Comparison of ENCODE assay signal across 9 cellular contexts in genomic region chr6:52503344-52503747, GRCh38.
DNase-seq lines count a peak whose midpoint lies in the region; ATAC-seq and TF ChIP-seq lines count a peak whose summit lies in the region.
"Had no signal": no experiment of that assay in that cellular context is flagged by ENCODE, and none has a peak within 500 bp of the region (broad histone marks: within the 10 kb centered on the region; RNA-seq: fewer than 3 reads in every experiment).

No MANE protein-coding gene starts in this region.

- H2AFZ ChIP-seq in KMS-11 (ENCODE audit: low read depth): no peak overlapping the region
- H2AFZ ChIP-seq in mammary epithelial cell (ENCODE audit: low read depth, low read length): no peak overlapping the region
- H2AFZ ChIP-seq in mesenchymal stem cell (ENCODE audit: low read depth, low read length): no peak overlapping the region

- H3K9me3 Mint-ChIP-seq in activated naive CD4-positive, alpha-beta T cell treated with anti-CD3 and anti-CD28 coated beads for 36 hours: no peaks in the 10 kb centered on the region

- 45% methylated on average over 4 of the region's 5 CpGs for WGBS in mammary epithelial cell (ENCODE audit: low coverage, missing lambda C conversion rate)
- 66% methylated on average over 3 of the region's 5 CpGs for WGBS in mesenchymal stem cell

- H2BK5ac ChIP-seq in mesenchymal stem cell (ENCODE audit: low read depth, low read length, poor library complexity, severe bottlenecking): peak overlapping the region; percentile 36

- no peak overlapping the region for H2BK15ac ChIP-seq in mesenchymal stem cell (ENCODE audit: low read depth, poor library complexity, severe bottlenecking)

- peak overlapping the region; percentile 58 for H4K8ac ChIP-seq in mesenchymal stem cell (ENCODE audit: low read length)

- H3K79me2 ChIP-seq in KMS-11 (ENCODE audit: insufficient read depth, low read depth) (peaks cover 3% of the 10 kb centered on the region; the same call in 1 of the 2 replicates), mammary epithelial cell (ENCODE audit: insufficient read depth, low read length) (no peaks in the 10 kb centered on the region)

- peak overlapping the region; percentile 87 for H2AK5ac ChIP-seq in mesenchymal stem cell (ENCODE audit: low read length, severe bottlenecking)

- H2BK120ac ChIP-seq in mesenchymal stem cell (ENCODE audit: low read depth, low read length): no peak overlapping the region

- H3K27me3 ChIP-seq in BJ (ENCODE audit: control insufficient read depth, insufficient read depth, low read length) (no peaks in the 10 kb centered on the region), KMS-11 (ENCODE audit: insufficient read depth, low read depth) (no peaks in the 10 kb centered on the region), mammary epithelial cell (ENCODE audit: insufficient read depth, low read length) (no peaks in the 10 kb centered on the region), mesenchymal stem cell (ENCODE audit: control insufficient read depth in 1 of 2, insufficient read depth in 1 of 2, low read length in 2 of 2) (no peaks in the 10 kb centered on the region)

- H3K4me3 Mint-ChIP-seq in activated naive CD4-positive, alpha-beta T cell treated with anti-CD3 and anti-CD28 coated beads for 36 hours: no peak overlapping the region

- H3K4me1 Mint-ChIP-seq in activated naive CD4-positive, alpha-beta T cell treated with anti-CD3 and anti-CD28 coated beads for 36 hours (ENCODE audit: low read depth): no peaks in the 10 kb centered on the region

- peak overlapping the region; percentile 86 for H3K27ac ChIP-seq in KMS-11
- H3K27ac ChIP-seq in mammary epithelial cell (ENCODE audit: insufficient read depth, low read depth, low read length): peak overlapping the region; percentile 73
- peak overlapping the region; percentile 80 for H3K27ac ChIP-seq in mesenchymal stem cell (ENCODE audit: low read length, poor library complexity, severe bottlenecking)

- POLR2A ChIA-PET in BJ (lab: Charles Lee): no interaction called here

- H3K14ac ChIP-seq in mesenchymal stem cell (ENCODE audit: low read length in 2 of 2): no peak overlapping the region

- dilution Hi-C loops in mammary epithelial cell (cut with HindIII; ENCODE audit: low sequenced_read_pairs): no loop called here

- peak overlapping the region in 1 of 2 experiments; percentile 71 for H3K4ac ChIP-seq in mesenchymal stem cell (ENCODE audit: low read depth in 1 of 2, low read length in 2 of 2)

- in situ Hi-C loops in mammary epithelial cell (cut with MboI; ENCODE audit: low sequenced_read_pairs in 2 of 2): no loop called here

- TF ChIP-seq CTCF in BJ (IDR thresholded peaks at IDR 0.05; ENCODE audit: insufficient read depth, low read depth, low read length) (0 out of 2 replicates have a peak, but pooled peaks have one; percentile 8), KMS-11 (conservative IDR thresholded peaks at IDR 0.05; ENCODE audit: low read depth, low read length) (no peak; the same call in none of the 2 replicates), mammary epithelial cell (conservative IDR thresholded peaks at IDR 0.05 in 1 of 2, IDR thresholded peaks at IDR 0.05 in 1 of 2; ENCODE audit: extremely low read depth in 1 of 2, insufficient read depth in 1 of 2, low read depth in 1 of 2, low read length in 2 of 2) (no peak)

- H3K4me3 ChIP-seq in BJ (ENCODE audit: low read depth, low read length): no peak overlapping the region
- no peak overlapping the region for H3K4me3 ChIP-seq in KMS-11 (IDR thresholded peaks at IDR 0.05; ENCODE audit: insufficient read depth, low read depth, low read length)
- no peak overlapping the region for H3K4me3 ChIP-seq in mammary epithelial cell (replicated peaks in 1 of 3; ENCODE audit: insufficient read depth in 1 of 3, low read depth in 2 of 3, low read length in 3 of 3)
- no peak overlapping the region for H3K4me3 ChIP-seq in mesenchymal stem cell (ENCODE audit: insufficient read depth in 1 of 2, low read depth in 1 of 2, low read length in 2 of 2)

- DNase-seq in BJ (ENCODE audit: low read depth) (no peak), mammary epithelial cell (no peak), mesenchymal stem cell (peak; percentile 65), NCI-H524 treated with DMSO at 0.1 percent for 48 hours (lab: John Stamatoyannopoulos, UW) (no peak)
- no peak for DNase-seq in activated CD4-positive, alpha-beta T cell treated with anti-CD3 and anti-CD28 coated beads, Interleukin-2, amount 50 U/mL, for 48 hours
- DNase-seq in activated naive CD4-positive, alpha-beta T cell treated with anti-CD3 and anti-CD28 coated beads for 36 hours: no peak
- DNase-seq: activated T-cell treated with anti-CD3 and anti-CD28 coated beads, Interleukin-2, amount 50 U/mL, for 48 hours had no signal

- H2BK12ac ChIP-seq in mesenchymal stem cell (ENCODE audit: low read length in 2 of 2): peak overlapping the region in 1 of 2 experiments; percentile 7

- H3K4me2 ChIP-seq in KMS-11 (peak overlapping the region; percentile 74), mammary epithelial cell (ENCODE audit: insufficient read depth, low read depth, low read length) (peak overlapping the region; percentile 68), mesenchymal stem cell (ENCODE audit: low read length, poor library complexity, severe bottlenecking) (no peak overlapping the region)

- CTCF ChIA-PET in BJ (lab: Yijun Ruan, JAX) (no interaction called here), mammary epithelial cell (lab: Charles Lee; ENCODE audit: low non-redundant PET) (interaction anchor here (1.0 kb wide), 1 partner anchor 12 kb away, joined by 14 read pairs; no protein-coding TSS in a partner anchor)
- CTCF ChIA-PET in activated naive CD4-positive, alpha-beta T cell treated with anti-CD3 and anti-CD28 coated beads for 36 hours (lab: Charles Lee): no interaction called here

- H3K18ac ChIP-seq in mesenchymal stem cell (ENCODE audit: low read depth in 1 of 2, low read length in 2 of 2): peak overlapping the region; percentile 70 to 95

- H3K9me3 ChIP-seq in mammary epithelial cell (replicated peaks; ENCODE audit: insufficient read depth, low read length): no peaks in the 10 kb centered on the region
- H3K9me3 ChIP-seq in mesenchymal stem cell (ENCODE audit: control insufficient read depth, low read length): no peaks in the 10 kb centered on the region

- no peak overlapping the region for H3K27ac Mint-ChIP-seq in activated naive CD4-positive, alpha-beta T cell treated with anti-CD3 and anti-CD28 coated beads for 36 hours

- H3K36me3 ChIP-seq in BJ (ENCODE audit: control insufficient read depth, insufficient read depth, low read length) (peaks cover 55% of the 10 kb centered on the region), KMS-11 (ENCODE audit: insufficient read depth) (no peaks in the 10 kb centered on the region), mammary epithelial cell (ENCODE audit: insufficient read depth, low read length) (peaks cover 5% of the 10 kb centered on the region), mesenchymal stem cell (ENCODE audit: control insufficient read depth in 1 of 2, insufficient read depth in 2 of 2, low read depth in 1 of 2, low read length in 2 of 2) (peaks cover 85 to 93% of the 10 kb centered on the region in 2 experiments)

- H3K9ac ChIP-seq in KMS-11: peak overlapping the region; percentile 49
- H3K9ac ChIP-seq in mammary epithelial cell (ENCODE audit: insufficient read depth, low read length): peak overlapping the region; percentile 57
- peak overlapping the region; percentile 61 for H3K9ac ChIP-seq in mesenchymal stem cell (ENCODE audit: low read length)

- no peaks in the 10 kb centered on the region for H3K27me3 Mint-ChIP-seq in activated naive CD4-positive, alpha-beta T cell treated with anti-CD3 and anti-CD28 coated beads for 36 hours (ENCODE audit: low read depth)

- BruUV-seq in mammary epithelial cell (replicated peaks; lab: Mats Ljungman, UMichigan): no TSS peak

- peaks cover 41% of the 10 kb centered on the region for H3K79me1 ChIP-seq in mesenchymal stem cell (replicated peaks; ENCODE audit: low read length, poor library complexity, severe bottlenecking)

- ATAC-seq in GM21737 (IDR thresholded peaks at IDR 0.05; ENCODE audit: unreplicated experiment): no peak

- H3K4me1 ChIP-seq in KMS-11 (ENCODE audit: low read depth, poor library complexity, severe bottlenecking) (peaks cover 93% of the 10 kb centered on the region), mammary epithelial cell (ENCODE audit: insufficient read depth, low read length) (peaks cover 46% of the 10 kb centered on the region), mesenchymal stem cell (ENCODE audit: control insufficient read depth, insufficient read depth, low read depth, low read length) (peaks cover 39% of the 10 kb centered on the region)

- H4K91ac ChIP-seq in mesenchymal stem cell (ENCODE audit: low read length): no peak overlapping the region

- no peak overlapping the region for H3K23ac ChIP-seq in mesenchymal stem cell (ENCODE audit: low read length in 2 of 2)

- peaks cover 1% of the 10 kb centered on the region for H3K36me3 Mint-ChIP-seq in activated naive CD4-positive, alpha-beta T cell treated with anti-CD3 and anti-CD28 coated beads for 36 hours (ENCODE audit: low read depth)

- intact Hi-C loops in mammary epithelial cell (cut with micrococcal nuclease): loop anchor here (5.0 kb wide), 1 partner anchor 94 kb away; no protein-coding TSS in a partner anchor
- intact Hi-C loops in activated naive CD4-positive, alpha-beta T cell treated with anti-CD3 and anti-CD28 coated beads for 36 hours (cut with micrococcal nuclease): no loop called here

- no peaks in the 10 kb centered on the region for H4K20me1 ChIP-seq in KMS-11 (ENCODE audit: insufficient read depth)
- H4K20me1 ChIP-seq in mammary epithelial cell (ENCODE audit: insufficient read depth, low read length): no peaks in the 10 kb centered on the region
